Comparison of ENCODE assay signal across 10 cellular contexts in genomic region chr16:85523602-85524364, GRCh38.
DNase-seq lines count a peak whose midpoint lies in the region; ATAC-seq, FAIRE-seq and TF ChIP-seq lines count a peak whose summit lies in the region.
"Had no signal": no experiment of that assay in that cellular context is flagged by ENCODE, and none has a peak within 500 bp of the region (broad histone marks: within the 10 kb centered on the region; RNA-seq: fewer than 3 reads in every experiment).

No MANE protein-coding gene starts in this region.

- H4K8ac ChIP-seq in H1 (ENCODE audit: extremely low read depth, insufficient read depth, low read length), result peak overlapping the region; percentile 75; the same call in 1 of the 2 replicates

- H3K14ac ChIP-seq in H1 (ENCODE audit: insufficient read length), result no peak overlapping the region

- H3K56ac ChIP-seq in H1 (replicated peaks; ENCODE audit: insufficient read length, low read depth, low read length), result peak overlapping the region; percentile 55

- 0 out of 2 replicates have a peak, but pooled peaks cover 4% of the 10 kb centered on the region for H3K79me1 ChIP-seq in H1 (ENCODE audit: low read depth, low read length)

- H4K5ac ChIP-seq in H1 (ENCODE audit: insufficient read length, low read depth, low read length), result no peak overlapping the region

- WGBS in H1 (ENCODE audit: extremely low coverage in 1 of 2, insufficient coverage in 1 of 2, insufficient read length in 1 of 2, insufficient replicate concordance in 2 of 2, low coverage in 1 of 2, low lambda C conversion rate in 2 of 2, missing lambda C conversion rate in 1 of 2), 2 experiments, result 63% methylated on average over 17 of the region's 22 CpGs; no CpG with 5 or more reads in 1 of the 2 experiments

- no peaks in the 10 kb centered on the region for H3K79me2 ChIP-seq in H1 (ENCODE audit: control insufficient read depth in 1 of 2, insufficient read depth in 2 of 2, low read length in 2 of 2)

- no peaks in the 10 kb centered on the region for H3K36me3 ChIP-seq in H1 (ENCODE audit: control insufficient read depth in 2 of 4, insufficient read depth in 4 of 4, low read length in 3 of 4)
- no peaks in the 10 kb centered on the region for H3K36me3 ChIP-seq in neutrophil

- H3K27ac ChIP-seq in H1 (ENCODE audit: low read depth, low read length) (no peak overlapping the region), neutrophil (peak overlapping the region; percentile 77)

- H2BK20ac ChIP-seq in H1 (ENCODE audit: low read length), result peak overlapping the region; percentile 55; the same call in 1 of the 2 replicates

- H4K20me1 ChIP-seq in H1 (replicated peaks in 1 of 2; ENCODE audit: control insufficient read depth in 1 of 2, insufficient read depth in 2 of 2, low read length in 2 of 2), result peaks cover 0 to 10% of the 10 kb centered on the region in 2 experiments

- CTCF ChIA-PET in H1 (lab: Charles Lee; ENCODE audit: partially characterized antibody), result interaction anchor here (0.6 to 9.8 kb wide), 18 partner anchors 11 to 176 kb away, joined by 3 to 153 read pairs (median 4); no protein-coding TSS in a partner anchor

- no peak; a peak in 1 of 4 replicates for TF ChIP-seq RAD21 in H1 (IDR thresholded peaks at IDR 0.05 in 1 of 2, conservative IDR thresholded peaks at IDR 0.05 in 1 of 2; ENCODE audit: low read depth in 2 of 2, low read length in 2 of 2)

- H3K9me3 ChIP-seq in H1 (ENCODE audit: insufficient read depth in 2 of 2, low read depth in 1 of 2, low read length in 1 of 2), result no peaks in the 10 kb centered on the region
- H3K9me3 ChIP-seq in neutrophil, result no peaks in the 10 kb centered on the region

- H2BK12ac ChIP-seq in H1 (ENCODE audit: low read depth, low read length), result peak overlapping the region; percentile 100

- TF ChIP-seq EP300 in H1 (IDR thresholded peaks at IDR 0.05; ENCODE audit: borderline replicate concordance in 1 of 2, low read depth in 2 of 2, low read length in 2 of 2), result no peak

- peak overlapping the region; percentile 23; the same call in 1 of the 2 replicates for H2BK15ac ChIP-seq in H1 (ENCODE audit: low read length)

- H2AFZ ChIP-seq in H1 (ENCODE audit: low read length), result no peak overlapping the region

- H3K4me2 ChIP-seq in H1 (ENCODE audit: insufficient read depth in 1 of 2, low read depth in 2 of 2, low read length in 2 of 2), result 0 out of 4 replicates have a peak overlapping the region, but pooled peaks have one; percentile 0 to 9

- H4K91ac ChIP-seq in H1 (replicated peaks; ENCODE audit: insufficient read length, low read length), result peak overlapping the region; percentile 99

- peak overlapping the region; percentile 83 for H3K18ac ChIP-seq in H1 (ENCODE audit: extremely low read depth, low read length)

- POLR2A ChIA-PET in H1 (lab: Charles Lee; ENCODE audit: partially characterized antibody), result interaction anchor here (0.7 to 1.7 kb wide), 5 partner anchors 8 to 70 kb away, joined by 3 to 7 read pairs (median 3); no protein-coding TSS in a partner anchor

- FAIRE-seq in H1 (lab: Jason Lieb, UNC), result no peak

- peak overlapping the region; percentile 47 for H3K4ac ChIP-seq in H1 (replicated peaks; ENCODE audit: insufficient read length, low read depth, low read length)

- no peak overlapping the region for H3K23ac ChIP-seq in H1 (ENCODE audit: insufficient read length)

- H3K9ac ChIP-seq in H1 (replicated peaks in 1 of 4; ENCODE audit: extremely low read depth in 1 of 4, low read depth in 3 of 4, low read length in 3 of 4), result no peak overlapping the region

- TF ChIP-seq POLR2A in H1 (IDR thresholded peaks at IDR 0.05; ENCODE audit: control extremely low read depth in 1 of 2, low read depth in 2 of 2, low read length in 2 of 2), result no peak

- no peak for ATAC-seq in stimulated activated naive CD8-positive, alpha-beta T cell treated with anti-CD3 and anti-CD28 coated beads, Interleukin-15, Interleukin-2, amounts not matched to agents 100 U/mL and 50 U/mL, for 24 hours
- ATAC-seq in HG02885 (IDR thresholded peaks at IDR 0.05; ENCODE audit: poor library complexity, unreplicated experiment), result no peak

- H2BK5ac ChIP-seq in H1 (ENCODE audit: low read depth, low read length), result peak overlapping the region; percentile 92

- DNase-seq in DMS79 treated with DMSO at 0.1 percent for 48 hours (lab: John Stamatoyannopoulos, UW), result peak; percentile 59
- peak; percentile 63 for DNase-seq in NCI-H2196 (lab: John Stamatoyannopoulos, UW; ENCODE audit: unreplicated experiment)
- DNase-seq in H1 (ENCODE audit: low read depth in 1 of 2, low spot score in 2 of 2), result peak in 1 of 2 experiments; percentile 23
- no peak for DNase-seq in NCI-H226
- no peak for DNase-seq in stimulated activated naive CD8-positive, alpha-beta T cell treated with anti-CD3 and anti-CD28 coated beads, Interleukin-15, Interleukin-2, amounts not matched to agents 100 U/mL and 50 U/mL, for 24 hours
- DNase-seq in NOMO-1 (lab: John Stamatoyannopoulos, UW; ENCODE audit: unreplicated experiment in 2 of 2), result no peak
- DNase-seq: cerebellar nuclear complex; naive thymus-derived CD4-positive, alpha-beta T cell had no signal

- peaks cover 11% of the 10 kb centered on the region for H3K23me2 ChIP-seq in H1 (ENCODE audit: low read depth, low read length)

- no peak for TF ChIP-seq CTCF in H1 (IDR thresholded peaks at IDR 0.05; ENCODE audit: control extremely low read depth in 1 of 3, insufficient read depth in 1 of 3, low read depth in 1 of 3, low read length in 3 of 3)
- no peak for TF ChIP-seq CTCF in neutrophil (IDR thresholded peaks at IDR 0.05)

- H3K4me3 ChIP-seq in H1 (ENCODE audit: extremely low read depth in 1 of 4, insufficient read depth in 2 of 4, low read depth in 3 of 4, low read length in 4 of 4), result no peak overlapping the region
- peak overlapping the region; percentile 39 to 58 for H3K4me3 ChIP-seq in neutrophil (ENCODE audit: low read depth in 1 of 2, low read length in 1 of 2)

- H2AK5ac ChIP-seq in H1 (ENCODE audit: low read depth, low read length), result no peak overlapping the region

- H3K4me1 ChIP-seq in H1 (replicated peaks in 1 of 4; ENCODE audit: control insufficient read depth in 3 of 4, insufficient read depth in 4 of 4, low read length in 3 of 4) (peaks cover 6 to 37% (median 18%) of the 10 kb centered on the region in 4 experiments), neutrophil (ENCODE audit: control insufficient read depth in 1 of 2, insufficient read depth in 1 of 2, low read depth in 1 of 2, low read length in 1 of 2) (peaks cover 41 to 43% of the 10 kb centered on the region in 2 experiments)

- H3K27me3 ChIP-seq in H1 (replicated peaks in 1 of 4; ENCODE audit: control insufficient read depth in 3 of 4, extremely low read depth in 1 of 4, insufficient read depth in 3 of 4, low read length in 3 of 4), result no peaks in the 10 kb centered on the region; a peak in 1 of 7 replicates
- H3K27me3 ChIP-seq in neutrophil, result no peaks in the 10 kb centered on the region

- no peak overlapping the region for H2BK120ac ChIP-seq in H1 (replicated peaks; ENCODE audit: low read depth, low read length)

TF ChIP-seq in H1, 55 proteins besides CTCF, POLR2A, EP300 and RAD21:
- TF ChIP-seq ATF2 (IDR thresholded peaks at IDR 0.05; ENCODE audit: low read length) (no peak), RNF2 (IDR thresholded peaks at IDR 0.05; ENCODE audit: borderline replicate concordance, low read depth, low read length, missing control alignments, poor library complexity, severe bottlenecking) (no peak), CBX5 (IDR thresholded peaks at IDR 0.05; ENCODE audit: low read depth, low read length) (no peak), CHD2 (IDR thresholded peaks at IDR 0.05; ENCODE audit: low read length) (no peak), SP4 (IDR thresholded peaks at IDR 0.05; ENCODE audit: low read length) (no peak), FOSL1 (IDR thresholded peaks at IDR 0.05; ENCODE audit: insufficient read depth, low read depth, low read length) (no peak), SP1 (IDR thresholded peaks at IDR 0.05; ENCODE audit: low read depth, low read length) (no peak), KDM4A (IDR thresholded peaks at IDR 0.05; ENCODE audit: low read depth, low read length, severe bottlenecking) (no peak), SP2 (IDR thresholded peaks at IDR 0.05; ENCODE audit: low read length) (no peak)

Comparison
In these comparisons a context has a peak if more than half of its experiments do, and no peak if none do; other contexts are left out.
1. DNase-seq: peak in DMS79 treated with DMSO at 0.1 percent for 48 hours (single experiment) and NCI-H2196 (single experiment); none in NCI-H226 (single experiment), stimulated activated naive CD8-positive, alpha-beta T cell treated with anti-CD3 and anti-CD28 coated beads, Interleukin-15, Interleukin-2, amounts not matched to agents 100 U/mL and 50 U/mL, for 24 hours (single experiment) and NOMO-1 (0 of 2).
2. H3K4me3 ChIP-seq: peak in neutrophil (2 of 2); none in H1 (0 of 4).